19 cellular contexts compared by ENCODE assay signal in the genomic region with DNA sequence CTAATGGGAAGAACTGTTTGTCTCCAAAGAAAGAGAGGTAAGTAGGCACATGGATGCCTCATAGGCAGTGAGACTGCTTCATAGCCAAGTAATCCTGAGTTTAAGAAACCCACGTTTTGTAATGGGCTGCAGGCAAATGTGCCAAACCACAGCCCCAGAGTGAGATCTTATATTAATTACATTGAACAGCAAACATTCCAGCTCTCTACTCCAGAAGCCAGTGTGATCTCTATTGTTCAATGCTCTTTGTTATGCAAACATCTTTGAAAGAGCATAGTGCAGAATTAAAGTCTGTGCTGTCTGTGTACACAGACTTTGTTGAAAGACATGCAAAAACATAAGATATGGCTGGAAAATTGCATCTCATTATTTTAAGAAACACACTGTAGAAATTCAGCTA.
DNase-seq lines count a peak whose midpoint lies in the region; ATAC-seq and TF ChIP-seq lines count a peak whose summit lies in the region.
"Had no signal": no experiment of that assay in that cellular context is flagged by ENCODE, and none has a peak within 500 bp of the region (broad histone marks: within the 10 kb centered on the region; RNA-seq: fewer than 3 reads in every experiment).

No MANE protein-coding gene starts in this region.

- H3K36me3 Mint-ChIP-seq in endodermal cell (ENCODE audit: low read depth), result no peaks in the 10 kb centered on the region
- H3K36me3 Mint-ChIP-seq: IgD-negative memory B cell had no signal

- TF ChIP-seq CTCF in endodermal cell (conservative IDR thresholded peaks at IDR 0.05), result no peak

- H3K27ac Mint-ChIP-seq in endodermal cell, result peak overlapping the region; percentile 53
- H3K27ac Mint-ChIP-seq: IgD-negative memory B cell had no signal

- no peaks in the 10 kb centered on the region for H3K27me3 ChIP-seq in endodermal cell (ENCODE audit: control insufficient read depth, insufficient read depth, low read length, poor library complexity, severe bottlenecking)

- WGBS in endodermal cell (ENCODE audit: insufficient coverage in 1 of 2, insufficient read length in 1 of 2), 2 experiments, result 14 to 35% methylated on average over 1 of the region's 1 CpG

- no peak overlapping the region for H3K4me3 ChIP-seq in endodermal cell (ENCODE audit: low read length)

- no peak overlapping the region for H3K9ac ChIP-seq in endodermal cell (ENCODE audit: extremely low read depth, low read length, poor library complexity, severe bottlenecking)

- H3K9me3 Mint-ChIP-seq in endodermal cell, result no peaks in the 10 kb centered on the region

- H3K9me3 ChIP-seq in endodermal cell (ENCODE audit: control insufficient read depth, low read length), result no peaks in the 10 kb centered on the region

- H3K27ac ChIP-seq in endodermal cell (ENCODE audit: low read depth, low read length), result peak overlapping the region; percentile 87
- H3K27ac ChIP-seq: C4-2B had no signal

- H3K4me1 Mint-ChIP-seq in endodermal cell, result peaks cover 11% of the 10 kb centered on the region
- H3K4me1 Mint-ChIP-seq: IgD-negative memory B cell had no signal

- no peak overlapping the region for H3K4me3 Mint-ChIP-seq in endodermal cell
- H3K4me3 Mint-ChIP-seq: IgD-negative memory B cell had no signal

- no peaks in the 10 kb centered on the region for H3K4me1 ChIP-seq in endodermal cell (ENCODE audit: control insufficient read depth, insufficient read depth, low read length)

- DNase-seq in NCI-H1417 (lab: John Stamatoyannopoulos, UW) (peak in 2 of 3 experiments; percentile 3 to 53), NCI-H1417 treated with DMSO at 0.1 percent for 48 hours (lab: John Stamatoyannopoulos, UW) (no peak), NCI-H345 treated with DMSO at 0.1 percent for 48 hours (lab: John Stamatoyannopoulos, UW; ENCODE audit: unreplicated experiment) (peak; percentile 23), endodermal cell (no peak), superior temporal gyrus (ENCODE audit: extremely low spot score) (peak; percentile 64), GDM1 (lab: John Stamatoyannopoulos, UW) (no peak), NCI-H226 (no peak)
- DNase-seq: GOT3, Kasumi-1, MM.1S, NCI-H1092 treated with DMSO at 0.1 percent for 48 hours, NCI-H2029 treated with DMSO at 0.1 percent for 48 hours, NCI-H446, NCI-H69, RPMI8226, SIG-M5 had no signal

- ATAC-seq in HG03097 (IDR thresholded peaks at IDR 0.05; ENCODE audit: low FRiP score, unreplicated experiment), result no peak

- H3K36me3 ChIP-seq in endodermal cell (ENCODE audit: control insufficient read depth, insufficient read depth, low read length), result no peaks in the 10 kb centered on the region

- no peaks in the 10 kb centered on the region for H3K27me3 Mint-ChIP-seq in endodermal cell (ENCODE audit: insufficient read depth)
- H3K27me3 Mint-ChIP-seq: IgD-negative memory B cell had no signal

Comparison
In these comparisons a context has a peak if more than half of its experiments do, and no peak if none do; other contexts are left out.
1. DNase-seq: peak in NCI-H1417 (2 of 3), NCI-H345 treated with DMSO at 0.1 percent for 48 hours (single experiment) and superior temporal gyrus (single experiment); none in NCI-H1417 treated with DMSO at 0.1 percent for 48 hours (single experiment), endodermal cell (single experiment), GDM1 (single experiment) and NCI-H226 (single experiment).